ENCODE assay signal across 29 cellular contexts in the genomic region with DNA sequence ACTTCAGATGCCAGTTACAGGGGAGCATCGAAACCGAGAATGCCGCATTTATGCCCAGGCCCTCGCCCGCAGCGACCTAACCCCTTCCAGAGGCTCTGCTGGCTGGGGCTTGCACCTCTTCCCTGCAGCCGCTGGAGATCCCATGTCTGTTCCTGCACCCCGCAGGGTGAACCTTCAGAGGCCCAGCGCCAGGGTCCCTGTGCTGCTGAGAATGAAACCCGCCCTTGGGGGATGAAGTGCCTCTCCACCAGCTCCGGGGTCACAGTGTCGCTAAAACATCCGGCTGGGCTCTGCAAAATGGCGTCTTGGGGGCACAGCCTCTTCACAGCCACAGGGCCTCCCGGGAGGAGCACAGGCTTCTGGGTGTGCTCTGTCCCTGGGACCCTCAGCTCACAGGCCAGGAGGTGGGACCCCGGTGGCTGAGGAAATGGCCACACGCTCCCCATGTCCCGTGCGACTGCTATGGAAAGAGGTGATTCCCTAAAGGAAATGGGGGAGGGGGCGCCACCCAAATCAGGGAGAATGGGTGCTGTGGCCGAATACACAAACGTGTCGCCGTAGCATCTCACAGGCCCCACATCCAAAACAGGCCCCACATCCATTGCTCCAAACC. TPM values are rescaled to one million over a fixed set of nuclear protein-coding genes. Genes with fewer than 3 reads are reported as not detected.
"Had no signal": no experiment of that assay in that cellular context is flagged by ENCODE, and none has a peak within 500 bp of the region (broad histone marks: within the 10 kb centered on the region; RNA-seq: fewer than 3 reads in every experiment).

No MANE protein-coding gene starts in this region.

- FAIRE-seq: astrocyte had no signal

- DNase-seq: activated CD4-positive, alpha-beta T cell treated with anti-CD3 and anti-CD28 coated beads for 36 hours; activated CD4-positive, CD25-positive, alpha-beta regulatory T cell; activated naive CD4-positive, alpha-beta T cell treated with anti-CD3 and anti-CD28 coated beads, Interleukin-2, amount 10 ng/mL, durations not matched to agents 7 days and 5 days; activated T-cell treated with anti-CD3 and anti-CD28 coated beads for 4 hours; activated T-cell treated with anti-CD3 and anti-CD28 coated beads, Interleukin-2, amount 50 U/mL, for 72 hours; amniotic stem cell; brain microvascular endothelial cell; foreskin fibroblast; hypothalamus; immature natural killer cell; kidney glomerular epithelial cell; lower lobe of right lung; mesenchymal stem cell; mucosa of descending colon; stimulated activated CD4-positive, alpha-beta T cell treated with anti-CD3 and anti-CD28 coated beads, Interleukin-1b, Interleukin-23, amount 100 ng/mL, for 48 hours; stimulated activated naive B cell treated with anti-CD40 and anti-IgM and Interleukin-4, amounts not matched to agents 10 μg/mL and 1 μg/mL and 100 μg/mL, for 72 hours; trophoblast cell; uterus had no signal

- H3K27me3 ChIP-seq: uterus had no signal

- H3K4me1 ChIP-seq: lower lobe of right lung, uterus had no signal

- ATAC-seq: activated CD4-positive, alpha-beta T cell treated with anti-CD3 and anti-CD28 coated beads for 36 hours; activated T-cell treated with anti-CD3 and anti-CD28 coated beads, Interleukin-2, amount 50 U/mL, for 72 hours; esophagus mucosa; left lobe of liver; lower lobe of right lung; mucosa of descending colon; natural killer cell treated with Interleukin-12 subunit alpha and Interleukin-12 subunit beta and Interleukin-15 and Interleukin-18, amount 100 ng/mL, for 72 hours; stimulated activated naive B cell treated with anti-CD40 and anti-IgM and Interleukin-4, amounts not matched to agents 10 μg/mL and 1 μg/mL and 100 μg/mL, for 72 hours had no signal

- H3K9me3 ChIP-seq: mucosa of descending colon, uterus had no signal

- H3K27ac ChIP-seq: brain microvascular endothelial cell, lower lobe of right lung, uterus had no signal

- H3K4me2 ChIP-seq: smooth muscle cell had no signal

- H3K36me3 ChIP-seq: brain microvascular endothelial cell, lower lobe of right lung, uterus had no signal

- H3K4me3 ChIP-seq: lower lobe of right lung, mucosa of descending colon, smooth muscle cell, uterus had no signal

RNA-seq across cellular contexts. Expression of a gene that starts 39.9 kb away (rescaled TPM):
- total RNA-seq: activated CD4-positive, alpha-beta T cell treated with anti-CD3 and anti-CD28 coated beads for 36 hours; activated T-cell treated with anti-CD3 and anti-CD28 coated beads, Interleukin-2, amount 50 U/mL, for 72 hours; astrocyte; cardiac septum; left lobe of liver; myocyte; natural killer cell treated with Interleukin-12 subunit alpha and Interleukin-12 subunit beta and Interleukin-15 and Interleukin-18, amount 100 ng/mL, for 72 hours; osteocyte; progenitor cell of endocrine pancreas; renal cortical epithelial cell; smooth muscle cell; temporal lobe had no signal
- polyA plus RNA-seq: immature natural killer cell had no signal

RNA-seq across cellular contexts. Expression of a gene that starts 54.3 kb away (rescaled TPM):
- total RNA-seq: activated CD4-positive, alpha-beta T cell treated with anti-CD3 and anti-CD28 coated beads for 36 hours; activated T-cell treated with anti-CD3 and anti-CD28 coated beads, Interleukin-2, amount 50 U/mL, for 72 hours; astrocyte; cardiac septum; esophagus mucosa; left lobe of liver; lower lobe of right lung; mucosa of descending colon; myocyte; natural killer cell treated with Interleukin-12 subunit alpha and Interleukin-12 subunit beta and Interleukin-15 and Interleukin-18, amount 100 ng/mL, for 72 hours; osteocyte; progenitor cell of endocrine pancreas; renal cortical epithelial cell; smooth muscle cell; temporal lobe; uterus had no signal
- polyA plus RNA-seq: immature natural killer cell, smooth muscle cell had no signal
